13 cellular contexts compared by ENCODE assay signal in genomic region chr7:134514106-134514505, GRCh38. TPM values are rescaled to one million over a fixed set of nuclear protein-coding genes. Genes with fewer than 3 reads are reported as not detected.
DNase-seq lines count a peak whose midpoint lies in the region; ATAC-seq lines count a peak whose summit lies in the region.
"Had no signal": no experiment of that assay in that cellular context is flagged by ENCODE, and none has a peak within 500 bp of the region (broad histone marks: within the 10 kb centered on the region; RNA-seq: fewer than 3 reads in every experiment).

No MANE protein-coding gene starts in this region.

- DNase-seq in DMS53 (lab: John Stamatoyannopoulos, UW) = peak; percentile 37
- no peak for DNase-seq in DMS53 treated with DMSO at 0.1 percent for 48 hours (lab: John Stamatoyannopoulos, UW; ENCODE audit: unreplicated experiment)
- DNase-seq in RKO (ENCODE audit: low spot score) = peak; percentile 19
- DNase-seq in left colon = no peak
- DNase-seq in cortex of kidney (lab: John Stamatoyannopoulos, UW) = no peak
- DNase-seq in T-helper 9 cell = no peak
- no peak for DNase-seq in retina
- DNase-seq: NCI-H187 treated with DMSO at 0.1 percent for 48 hours had no signal

- ATAC-seq in HG02981 (IDR thresholded peaks at IDR 0.05; ENCODE audit: unreplicated experiment) (peak; percentile 9), left colon (peak; percentile 29)

- intact Hi-C loops in left colon (cut with DNase I, micrococcal nuclease) = loop anchor here (5.0 to 10.0 kb wide), 2 partner anchors 77 to 91 kb away; no protein-coding TSS in a partner anchor

RNA-seq across cellular contexts. Expression of gene AKR1B10, which starts 13.3 kb away (rescaled TPM):
- total RNA-seq in left colon = 100 to 1,000 TPM; 184 to 193 TPM
- total RNA-seq: OCI-LY7, Right ventricle myocardium inferior, T-helper 17 cell had no signal

RNA-seq across cellular contexts. Expression of gene AKR1B15, which starts 34.8 kb away (rescaled TPM):
- total RNA-seq in left colon = 10 to 100 TPM in 1 of 2 donors, 1 to 10 TPM in 1; 7.8 to 14.0 TPM
- total RNA-seq: HT-29, OCI-LY7, Right ventricle myocardium inferior, T-helper 17 cell had no signal

RNA-seq across cellular contexts. Expression of gene AKR1B1, which starts 55.2 kb away (rescaled TPM):
- 10 to 100 TPM; 12.7 to 26.8 TPM for total RNA-seq in left colon
- total RNA-seq: HT-29 had no signal

Comparison
In these comparisons a context has a peak if more than half of its experiments do, and no peak if none do; other contexts are left out.
1. DNase-seq: peak in DMS53 (single experiment) and RKO (single experiment); none in DMS53 treated with DMSO at 0.1 percent for 48 hours (single experiment), left colon (0 of 2), cortex of kidney (single experiment), T-helper 9 cell (single experiment) and retina (single experiment).